In genomic region chr7:151437866-151438516, GRCh38 we compare ENCODE assay signal across 1 cellular context.
TF ChIP-seq lines count a peak whose summit lies in the region.

No MANE protein-coding gene starts in this region.

TF ChIP-seq in H1, 55 proteins besides CTCF, POLR2A, EP300 and RAD21:
- no peak for TF ChIP-seq CREB1 (IDR thresholded peaks at IDR 0.05)
- no peak for TF ChIP-seq RNF2 (IDR thresholded peaks at IDR 0.05; ENCODE audit: borderline replicate concordance, low read depth, low read length, missing control alignments, poor library complexity, severe bottlenecking)
- TF ChIP-seq SIN3A (conservative IDR thresholded peaks at IDR 0.05 in 1 of 2, IDR thresholded peaks at IDR 0.05 in 1 of 2; ENCODE audit: low read depth in 1 of 2, low read length in 2 of 2): no peak
- no peak for TF ChIP-seq SP1 (IDR thresholded peaks at IDR 0.05; ENCODE audit: low read depth, low read length)
- no peak for TF ChIP-seq PHF8 (conservative IDR thresholded peaks at IDR 0.05; ENCODE audit: low read depth, low read length)
- no peak for TF ChIP-seq ATF3 (IDR thresholded peaks at IDR 0.05; ENCODE audit: insufficient read depth, low read depth, low read length)
- no peak for TF ChIP-seq SP4 (IDR thresholded peaks at IDR 0.05; ENCODE audit: low read length)
- no peak for TF ChIP-seq CHD1 (IDR thresholded peaks at IDR 0.05; ENCODE audit: low read depth, low read length)
- no peak for TF ChIP-seq ATF2 (IDR thresholded peaks at IDR 0.05; ENCODE audit: low read length)
- TF ChIP-seq CBX5 (IDR thresholded peaks at IDR 0.05; ENCODE audit: low read depth, low read length): no peak
- no peak for TF ChIP-seq RXRA (IDR thresholded peaks at IDR 0.05; ENCODE audit: insufficient read depth, low read depth, low read length)
- TF ChIP-seq CTBP2 (IDR thresholded peaks at IDR 0.05; ENCODE audit: borderline replicate concordance, insufficient read depth, insufficient read length, low read length): no peak
- TF ChIP-seq TAF1 (IDR thresholded peaks at IDR 0.05; ENCODE audit: low read depth, low read length): no peak
- no peak for TF ChIP-seq SP2 (IDR thresholded peaks at IDR 0.05; ENCODE audit: low read length)
- TF ChIP-seq KDM1A (IDR thresholded peaks at IDR 0.05; ENCODE audit: borderline replicate concordance, low read length): no peak
- TF ChIP-seq HDAC6 (IDR thresholded peaks at IDR 0.05; ENCODE audit: low read depth, low read length): no peak
- no peak for TF ChIP-seq TBP (IDR thresholded peaks at IDR 0.05; ENCODE audit: low read depth, low read length)
